Comparison of ENCODE assay signal across 18 cellular contexts in genomic region chr2:16051841-16052564, GRCh38.
DNase-seq lines count a peak whose midpoint lies in the region; TF ChIP-seq lines count a peak whose summit lies in the region.
"Had no signal": no experiment of that assay in that cellular context is flagged by ENCODE, and none has a peak within 500 bp of the region (broad histone marks: within the 10 kb centered on the region; RNA-seq: fewer than 3 reads in every experiment).

No MANE protein-coding gene starts in this region.

- no peaks in the 10 kb centered on the region for H3K9me2 ChIP-seq in PC-9 (ENCODE audit: insufficient read depth)

- DNase-seq in SJCRH30: no peak
- no peak for DNase-seq in WERI-Rb-1
- no peak for DNase-seq in endothelial cell (ENCODE audit: low spot score)
- no peak for DNase-seq in AG08396 (ENCODE audit: low spot score)
- no peak for DNase-seq in NCI-H1092 treated with DMSO at 0.1 percent for 48 hours (lab: John Stamatoyannopoulos, UW)
- no peak for DNase-seq in PC-9
- DNase-seq: CD4-positive, alpha-beta T cell; CD8-positive, alpha-beta memory T cell; DMS 273 treated with DMSO at 0.1 percent for 48 hours; DMS79; EL; GDM1; GM23248; H9 had no signal

- H3K27me3 ChIP-seq in SJCRH30 (no peaks in the 10 kb centered on the region), WERI-Rb-1 (ENCODE audit: insufficient read depth, low read depth, severe bottlenecking) (no peaks in the 10 kb centered on the region), PC-9 (ENCODE audit: insufficient read depth, low read depth) (peaks cover 61% of the 10 kb centered on the region)
- H3K27me3 ChIP-seq: BLaER1 treated with 17β-estradiol and CSF1 and Interleukin-3, amounts not matched to agents 10 nM and 100 nM had no signal

- H3K27ac ChIP-seq in SJCRH30: peak overlapping the region; percentile 92
- H3K27ac ChIP-seq in WERI-Rb-1: peak overlapping the region; percentile 94
- H3K27ac ChIP-seq in PC-9: no peak overlapping the region
- H3K27ac ChIP-seq: BLaER1 treated with 17β-estradiol and CSF1 and Interleukin-3, amounts not matched to agents 10 nM and 100 nM; GM23248 had no signal

- no peak overlapping the region for H3K27ac Mint-ChIP-seq in endothelial cell (ENCODE audit: unreplicated experiment)
- H3K27ac Mint-ChIP-seq: B cell; CD14-positive monocyte; CD4-positive, alpha-beta T cell; CD8-positive, alpha-beta memory T cell had no signal

- peaks cover 5% of the 10 kb centered on the region for H3K4me1 Mint-ChIP-seq in endothelial cell (ENCODE audit: unreplicated experiment)
- H3K4me1 Mint-ChIP-seq: CD8-positive, alpha-beta memory T cell had no signal

- intact Hi-C loops in PC-9 (cut with micrococcal nuclease; ENCODE audit: unreplicated experiment): no loop called here

- H4K20me1 ChIP-seq in PC-9 (ENCODE audit: insufficient read depth): no peaks in the 10 kb centered on the region
- H4K20me1 ChIP-seq: BLaER1 treated with 17β-estradiol and CSF1 and Interleukin-3, amounts not matched to agents 10 nM and 100 nM had no signal

- no peak overlapping the region for H3K4me2 ChIP-seq in PC-9

- POLR2A ChIA-PET in PC-9 (lab: Charles Lee; ENCODE audit: unreplicated experiment): no interaction called here

- H3K36me3 ChIP-seq in SJCRH30: no peaks in the 10 kb centered on the region
- H3K36me3 ChIP-seq in WERI-Rb-1: no peaks in the 10 kb centered on the region
- H3K36me3 ChIP-seq in PC-9 (ENCODE audit: low read depth): no peaks in the 10 kb centered on the region
- H3K36me3 ChIP-seq: BLaER1 treated with 17β-estradiol and CSF1 and Interleukin-3, amounts not matched to agents 10 nM and 100 nM had no signal

- H3K4me3 ChIP-seq in SJCRH30: no peak overlapping the region
- no peak overlapping the region for H3K4me3 ChIP-seq in WERI-Rb-1 (ENCODE audit: low read depth, low read length)
- H3K4me3 ChIP-seq in PC-9: no peak overlapping the region
- H3K4me3 ChIP-seq: BLaER1 treated with 17β-estradiol and CSF1 and Interleukin-3, amounts not matched to agents 10 nM and 100 nM; GM12878; GM23248 had no signal

- H3K27me3 Mint-ChIP-seq in endothelial cell (ENCODE audit: unreplicated experiment): no peaks in the 10 kb centered on the region
- H3K27me3 Mint-ChIP-seq: CD4-positive, alpha-beta T cell; CD8-positive, alpha-beta memory T cell had no signal

- no peaks in the 10 kb centered on the region for H3K36me3 Mint-ChIP-seq in endothelial cell (ENCODE audit: low read depth, unreplicated experiment)
- H3K36me3 Mint-ChIP-seq: CD14-positive monocyte; CD8-positive, alpha-beta memory T cell had no signal

- H3K79me2 ChIP-seq in PC-9 (ENCODE audit: low read depth): no peaks in the 10 kb centered on the region

- H2AFZ ChIP-seq in PC-9: no peak overlapping the region
- H2AFZ ChIP-seq: GM23248 had no signal

- no peaks in the 10 kb centered on the region for H3F3A ChIP-seq in PC-9 (ENCODE audit: insufficient read depth, low read depth)

- H3K9me3 Mint-ChIP-seq in endothelial cell (ENCODE audit: unreplicated experiment): no peaks in the 10 kb centered on the region
- H3K9me3 Mint-ChIP-seq: CD4-positive, alpha-beta T cell; H9 had no signal

- H3K4me3 Mint-ChIP-seq in endothelial cell (ENCODE audit: unreplicated experiment): peak overlapping the region; percentile 65
- H3K4me3 Mint-ChIP-seq: B cell; CD14-positive monocyte; CD4-positive, alpha-beta T cell; CD8-positive, alpha-beta memory T cell; H9 had no signal

- no TSS peak for BruUV-seq in PC-9 (replicated peaks; lab: Mats Ljungman, UMichigan)

- H3K9me3 ChIP-seq in SJCRH30 (replicated peaks) (peaks cover under 1% of the 10 kb centered on the region; the same call in 1 of the 2 replicates), WERI-Rb-1 (ENCODE audit: severe bottlenecking) (peaks cover 1% of the 10 kb centered on the region), PC-9 (ENCODE audit: insufficient read depth, low read depth) (no peaks in the 10 kb centered on the region)

- TF ChIP-seq CTCF in WERI-Rb-1 (IDR thresholded peaks at IDR 0.05; ENCODE audit: low read depth, low read length): no peak
- no peak for TF ChIP-seq CTCF in endothelial cell (IDR thresholded peaks at IDR 0.05; ENCODE audit: unreplicated experiment)
- TF ChIP-seq CTCF in PC-9 (conservative IDR thresholded peaks at IDR 0.05): no peak

- H3K4me1 ChIP-seq in SJCRH30 (peaks cover 33% of the 10 kb centered on the region), PC-9 (replicated peaks; ENCODE audit: insufficient read depth) (no peaks in the 10 kb centered on the region)

- CTCF ChIA-PET in PC-9 (lab: Charles Lee): no interaction called here
